ENCODE assay signal across 10 cellular contexts in genomic region chr6:30554404-30554803, GRCh38. TPM values are rescaled to one million over a fixed set of nuclear protein-coding genes. Genes with fewer than 3 reads are reported as not detected.
A peak's percentile ranks its signal among the peaks of the same experiment; 100 is the strongest.
DNase-seq lines count a peak whose midpoint lies in the region; ATAC-seq and TF ChIP-seq lines count a peak whose summit lies in the region.
"Had no signal": no experiment of that assay in that cellular context is flagged by ENCODE, and none has a peak within 500 bp of the region (broad histone marks: within the 10 kb centered on the region; RNA-seq: fewer than 3 reads in every experiment).

No MANE protein-coding gene starts in this region.

- no peak for TF ChIP-seq EP300 in neural cell (conservative IDR thresholded peaks at IDR 0.05; ENCODE audit: poor library complexity, severe bottlenecking)

- H3K9me3 ChIP-seq in DOHH2 (ENCODE audit: control insufficient read depth, insufficient read depth, low read length), result no peaks in the 10 kb centered on the region
- H3K9me3 ChIP-seq in OCI-LY3 (ENCODE audit: insufficient read depth, low read length), result no peaks in the 10 kb centered on the region
- no peaks in the 10 kb centered on the region for H3K9me3 ChIP-seq in neural cell (ENCODE audit: low read length)

- no peak overlapping the region for H3K9ac ChIP-seq in OCI-LY3 (ENCODE audit: low read length)
- H3K9ac ChIP-seq in neural cell (ENCODE audit: low read length), result peak overlapping the region; percentile 97

- H3K27ac ChIP-seq in DOHH2 (ENCODE audit: low read depth, low read length), result no peak overlapping the region
- no peak overlapping the region for H3K27ac ChIP-seq in OCI-LY3 (ENCODE audit: low read length)
- no peak overlapping the region for H3K27ac ChIP-seq in neural cell (ENCODE audit: low read length)

- H4K20me1 ChIP-seq in DOHH2 (ENCODE audit: control insufficient read depth, insufficient read depth, low read depth, low read length), result peaks cover 12% of the 10 kb centered on the region; the same call in 1 of the 2 replicates
- H4K20me1 ChIP-seq in OCI-LY3 (ENCODE audit: insufficient read depth, low read length), result peaks cover 4% of the 10 kb centered on the region
- no peaks in the 10 kb centered on the region for H4K20me1 ChIP-seq in neural cell (ENCODE audit: insufficient read depth)

- no peak overlapping the region for H2AFZ ChIP-seq in OCI-LY3 (ENCODE audit: low read depth, low read length)
- no peak overlapping the region for H2AFZ ChIP-seq in neural cell (ENCODE audit: low read depth, low read length)

- H3K4me3 ChIP-seq in DOHH2 (ENCODE audit: low read length), result no peak overlapping the region
- H3K4me3 ChIP-seq in OCI-LY3 (ENCODE audit: low read length), result no peak overlapping the region
- H3K4me3 ChIP-seq in neural cell (ENCODE audit: low read length), result peak overlapping the region; percentile 99

- TF ChIP-seq CTCF in DOHH2 (IDR thresholded peaks at IDR 0.05; ENCODE audit: low read depth, low read length, poor library complexity, severe bottlenecking) (no peak), OCI-LY3 (IDR thresholded peaks at IDR 0.05; ENCODE audit: low read depth, low read length) (no peak), neural cell (IDR thresholded peaks at IDR 0.05; ENCODE audit: poor library complexity, severe bottlenecking) (no peak)

- H3K36me3 Mint-ChIP-seq in effector memory CD8-positive, alpha-beta T cell (ENCODE audit: insufficient read depth), result peaks cover 71% of the 10 kb centered on the region

- H3K27me3 Mint-ChIP-seq in effector memory CD8-positive, alpha-beta T cell, result no peaks in the 10 kb centered on the region

- H3K27me3 ChIP-seq in DOHH2 (ENCODE audit: control insufficient read depth, low read length) (no peaks in the 10 kb centered on the region), OCI-LY3 (ENCODE audit: low read depth, low read length) (no peaks in the 10 kb centered on the region), neural cell (ENCODE audit: insufficient read depth, low read depth, low read length) (no peaks in the 10 kb centered on the region)

- H3K9me2 ChIP-seq in DOHH2 (replicated peaks; ENCODE audit: control insufficient read depth, low read length) (no peaks in the 10 kb centered on the region), neural cell (ENCODE audit: insufficient read depth, low read length) (no peaks in the 10 kb centered on the region)

- peaks cover 37% of the 10 kb centered on the region for H3K79me2 ChIP-seq in DOHH2 (ENCODE audit: control insufficient read depth, low read length)
- peaks cover 24% of the 10 kb centered on the region for H3K79me2 ChIP-seq in OCI-LY3 (ENCODE audit: low read length)
- H3K79me2 ChIP-seq in neural cell (replicated peaks; ENCODE audit: insufficient read depth, low read length), result peaks cover 29% of the 10 kb centered on the region

- no peak for ATAC-seq in effector memory CD8-positive, alpha-beta T cell (replicated peaks)
- ATAC-seq in HG03460 (IDR thresholded peaks at IDR 0.05; ENCODE audit: unreplicated experiment), result no peak
- ATAC-seq in activated CD4-positive, CD25-positive, alpha-beta regulatory T cell treated with anti-CD3 and anti-CD28 coated beads, Interleukin-2, amount 50 U/mL, for 24 hours, result no peak

- peak overlapping the region; percentile 90 for H3K4me2 ChIP-seq in DOHH2 (ENCODE audit: low read length)
- H3K4me2 ChIP-seq in OCI-LY3 (ENCODE audit: low read length), result peak overlapping the region; percentile 87; the same call in 1 of the 2 replicates
- peak overlapping the region; percentile 91 for H3K4me2 ChIP-seq in neural cell (ENCODE audit: low read length)

- H3K36me3 ChIP-seq in DOHH2 (ENCODE audit: control insufficient read depth, low read length), result peaks cover 72% of the 10 kb centered on the region
- peaks cover 12% of the 10 kb centered on the region for H3K36me3 ChIP-seq in OCI-LY3 (replicated peaks; ENCODE audit: low read depth, low read length)
- no peaks in the 10 kb centered on the region for H3K36me3 ChIP-seq in neural cell (ENCODE audit: insufficient read depth, low read length)

- no peaks in the 10 kb centered on the region for H3K9me3 Mint-ChIP-seq in effector memory CD8-positive, alpha-beta T cell

- no peak for TF ChIP-seq RAD21 in neural cell (conservative IDR thresholded peaks at IDR 0.05)

- H3F3A ChIP-seq in DOHH2 (ENCODE audit: control insufficient read depth, insufficient read depth), result peaks cover 6% of the 10 kb centered on the region
- no peaks in the 10 kb centered on the region for H3F3A ChIP-seq in neural cell (ENCODE audit: insufficient read depth, low read length, poor library complexity, severe bottlenecking)

- peaks cover 27 to 31% of the 10 kb centered on the region in 2 donors for H3K4me1 Mint-ChIP-seq in effector memory CD8-positive, alpha-beta T cell (ENCODE audit: low read depth in 2 of 2)

- no peak for DNase-seq in effector memory CD8-positive, alpha-beta T cell
- DNase-seq in NCI-H446 treated with DMSO at 0.1 percent for 48 hours (lab: John Stamatoyannopoulos, UW) (no peak), NCI-H1417 (lab: John Stamatoyannopoulos, UW) (no peak)
- DNase-seq: kidney, NCI-H146 had no signal

- H3K27ac Mint-ChIP-seq in effector memory CD8-positive, alpha-beta T cell, result peak overlapping the region in 1 of 2 donors; percentile 99

- H3K4me1 ChIP-seq in DOHH2 (ENCODE audit: control insufficient read depth, low read length), result peaks cover 21% of the 10 kb centered on the region
- H3K4me1 ChIP-seq in OCI-LY3 (ENCODE audit: low read length), result peaks cover 8% of the 10 kb centered on the region

- peak overlapping the region; percentile 39 to 98 for H3K4me3 Mint-ChIP-seq in effector memory CD8-positive, alpha-beta T cell

TF ChIP-seq in neural cell, 6 proteins besides CTCF, POLR2A, EP300 and RAD21:
- TF ChIP-seq EZH2 (IDR thresholded peaks at IDR 0.05; ENCODE audit: borderline replicate concordance, insufficient read depth, low read length, poor library complexity, severe bottlenecking) (no peak), SMC3 (conservative IDR thresholded peaks at IDR 0.05; ENCODE audit: poor library complexity) (no peak), POLR2AphosphoS5 (IDR thresholded peaks at IDR 0.05) (no peak), TAF1 (IDR thresholded peaks at IDR 0.05; ENCODE audit: low read depth) (no peak), MXI1 (conservative IDR thresholded peaks at IDR 0.05; ENCODE audit: poor library complexity, severe bottlenecking) (no peak)
- TF ChIP-seq, protein P1, sequence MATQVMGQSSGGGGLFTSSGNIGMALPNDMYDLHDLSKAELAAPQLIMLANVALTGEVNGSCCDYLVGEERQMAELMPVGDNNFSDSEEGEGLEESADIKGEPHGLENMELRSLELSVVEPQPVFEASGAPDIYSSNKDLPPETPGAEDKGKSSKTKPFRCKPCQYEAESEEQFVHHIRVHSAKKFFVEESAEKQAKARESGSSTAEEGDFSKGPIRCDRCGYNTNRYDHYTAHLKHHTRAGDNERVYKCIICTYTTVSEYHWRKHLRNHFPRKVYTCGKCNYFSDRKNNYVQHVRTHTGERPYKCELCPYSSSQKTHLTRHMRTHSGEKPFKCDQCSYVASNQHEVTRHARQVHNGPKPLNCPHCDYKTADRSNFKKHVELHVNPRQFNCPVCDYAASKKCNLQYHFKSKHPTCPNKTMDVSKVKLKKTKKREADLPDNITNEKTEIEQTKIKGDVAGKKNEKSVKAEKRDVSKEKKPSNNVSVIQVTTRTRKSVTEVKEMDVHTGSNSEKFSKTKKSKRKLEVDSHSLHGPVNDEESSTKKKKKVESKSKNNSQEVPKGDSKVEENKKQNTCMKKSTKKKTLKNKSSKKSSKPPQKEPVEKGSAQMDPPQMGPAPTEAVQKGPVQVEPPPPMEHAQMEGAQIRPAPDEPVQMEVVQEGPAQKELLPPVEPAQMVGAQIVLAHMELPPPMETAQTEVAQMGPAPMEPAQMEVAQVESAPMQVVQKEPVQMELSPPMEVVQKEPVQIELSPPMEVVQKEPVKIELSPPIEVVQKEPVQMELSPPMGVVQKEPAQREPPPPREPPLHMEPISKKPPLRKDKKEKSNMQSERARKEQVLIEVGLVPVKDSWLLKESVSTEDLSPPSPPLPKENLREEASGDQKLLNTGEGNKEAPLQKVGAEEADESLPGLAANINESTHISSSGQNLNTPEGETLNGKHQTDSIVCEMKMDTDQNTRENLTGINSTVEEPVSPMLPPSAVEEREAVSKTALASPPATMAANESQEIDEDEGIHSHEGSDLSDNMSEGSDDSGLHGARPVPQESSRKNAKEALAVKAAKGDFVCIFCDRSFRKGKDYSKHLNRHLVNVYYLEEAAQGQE (IDR thresholded peaks at IDR 0.05; ENCODE audit: borderline replicate concordance), result no peak

RNA-seq across cellular contexts. Expression of gene GNL1, which starts 1.9 kb away (rescaled TPM):
- polyA plus RNA-seq in neural cell, result 32.1 and 38.9 TPM in 2 replicates
- polyA minus RNA-seq in neural cell, result 62.6 and 65.3 TPM in 2 replicates

RNA-seq across cellular contexts. Expression of gene PRR3, which starts 2.7 kb away (rescaled TPM):
- polyA plus RNA-seq in neural cell, result 11.7 and 13.0 TPM in 2 replicates
- polyA minus RNA-seq in neural cell, result 29.8 and 30.7 TPM in 2 replicates

RNA-seq across cellular contexts. Expression of gene ABCF1, which starts 16.8 kb away (rescaled TPM):
- 17.6 and 19.5 TPM in 2 replicates for polyA plus RNA-seq in neural cell
- polyA minus RNA-seq in neural cell, result 32.6 and 37.5 TPM in 2 replicates
